Comparison of ENCODE assay signal across 1 cellular context in the genomic region with DNA sequence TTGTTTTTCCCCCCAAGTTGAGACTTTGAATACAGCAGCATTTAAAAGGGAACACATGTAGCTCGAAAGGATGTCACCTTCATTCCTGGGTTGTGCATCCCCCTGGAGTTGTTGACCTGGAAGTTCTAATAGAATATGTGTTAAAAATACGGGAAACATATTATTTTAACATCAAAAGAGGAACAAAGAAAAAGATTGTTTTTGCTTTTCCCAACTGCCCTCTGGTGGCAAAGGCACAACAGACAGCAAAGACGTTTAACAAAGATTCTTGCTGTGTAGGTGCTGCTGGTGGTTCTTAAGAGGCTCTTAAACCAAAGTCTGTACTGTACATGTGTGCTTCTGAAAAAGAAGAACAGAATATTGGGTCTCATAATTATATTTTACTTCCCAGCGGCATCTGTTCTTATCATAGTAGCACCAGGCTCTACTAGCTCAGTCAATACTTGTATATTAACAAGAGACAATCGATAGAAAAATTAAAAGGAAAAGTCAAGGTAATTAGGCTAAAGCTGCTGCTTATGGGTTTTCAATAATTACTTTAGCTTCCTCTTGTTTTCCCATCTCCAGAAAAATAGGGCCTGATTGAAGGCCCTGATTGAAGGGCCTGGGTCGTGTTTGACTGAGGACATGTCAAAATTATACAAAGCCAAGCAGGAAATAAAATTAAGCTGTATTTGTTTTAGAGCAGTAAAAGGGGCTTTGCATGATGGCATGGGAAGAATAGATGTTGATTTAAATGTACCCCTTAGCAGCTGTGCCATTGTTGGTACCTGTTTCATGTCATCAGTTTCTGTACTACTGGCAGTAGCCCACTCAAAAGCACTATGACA.
TF ChIP-seq lines count a peak whose summit lies in the region.

No MANE protein-coding gene starts in this region.

TF ChIP-seq in SK-N-SH treated with all-trans-retinoic acid at 6 μM for 48 hours, 23 proteins besides CTCF, POLR2A, EP300 and RAD21 (continued from another document):
- TF ChIP-seq, protein P1, sequence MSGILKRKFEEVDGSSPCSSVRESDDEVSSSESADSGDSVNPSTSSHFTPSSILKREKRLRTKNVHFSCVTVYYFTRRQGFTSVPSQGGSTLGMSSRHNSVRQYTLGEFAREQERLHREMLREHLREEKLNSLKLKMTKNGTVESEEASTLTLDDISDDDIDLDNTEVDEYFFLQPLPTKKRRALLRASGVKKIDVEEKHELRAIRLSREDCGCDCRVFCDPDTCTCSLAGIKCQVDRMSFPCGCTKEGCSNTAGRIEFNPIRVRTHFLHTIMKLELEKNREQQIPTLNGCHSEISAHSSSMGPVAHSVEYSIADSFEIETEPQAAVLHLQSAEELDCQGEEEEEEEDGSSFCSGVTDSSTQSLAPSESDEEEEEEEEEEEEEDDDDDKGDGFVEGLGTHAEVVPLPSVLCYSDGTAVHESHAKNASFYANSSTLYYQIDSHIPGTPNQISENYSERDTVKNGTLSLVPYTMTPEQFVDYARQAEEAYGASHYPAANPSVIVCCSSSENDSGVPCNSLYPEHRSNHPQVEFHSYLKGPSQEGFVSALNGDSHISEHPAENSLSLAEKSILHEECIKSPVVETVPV (CRISPR knock-in tag; IDR thresholded peaks at IDR 0.05): no peak; the same call in 1 of the 2 replicates
- TF ChIP-seq TCF4 (CRISPR knock-in tag; IDR thresholded peaks at IDR 0.05; ENCODE audit: borderline replicate concordance) (no peak; the same call in 1 of the 2 replicates), ESRRG (CRISPR knock-in tag; IDR thresholded peaks at IDR 0.05) (no peak), TOX (CRISPR knock-in tag; IDR thresholded peaks at IDR 0.05; ENCODE audit: borderline replicate concordance) (no peak), CSDC2 (CRISPR knock-in tag; IDR thresholded peaks at IDR 0.05) (no peak), ZNF70 (CRISPR knock-in tag; IDR thresholded peaks at IDR 0.05) (no peak), ZFP3 (CRISPR knock-in tag; IDR thresholded peaks at IDR 0.05) (no peak), RARB (CRISPR knock-in tag; IDR thresholded peaks at IDR 0.05) (no peak), OSR1 (CRISPR knock-in tag; IDR thresholded peaks at IDR 0.05) (no peak), ARNTL (CRISPR knock-in tag; IDR thresholded peaks at IDR 0.05; ENCODE audit: borderline replicate concordance, low read depth) (no peak), BACH2 (CRISPR knock-in tag; IDR thresholded peaks at IDR 0.05; ENCODE audit: borderline replicate concordance) (no peak), ZNF565 (CRISPR knock-in tag; conservative IDR thresholded peaks at IDR 0.05; ENCODE audit: low read depth) (no peak), ZFP30 (CRISPR knock-in tag; IDR thresholded peaks at IDR 0.05) (no peak), SNAI2 (CRISPR knock-in tag; IDR thresholded peaks at IDR 0.05) (0 out of 2 replicates have a peak, but pooled peaks have one; percentile 7), ZC3H10 (CRISPR knock-in tag; IDR thresholded peaks at IDR 0.05) (no peak), PPARA (CRISPR knock-in tag; IDR thresholded peaks at IDR 0.05; ENCODE audit: borderline replicate concordance) (no peak)
- TF ChIP-seq, protein P2, sequence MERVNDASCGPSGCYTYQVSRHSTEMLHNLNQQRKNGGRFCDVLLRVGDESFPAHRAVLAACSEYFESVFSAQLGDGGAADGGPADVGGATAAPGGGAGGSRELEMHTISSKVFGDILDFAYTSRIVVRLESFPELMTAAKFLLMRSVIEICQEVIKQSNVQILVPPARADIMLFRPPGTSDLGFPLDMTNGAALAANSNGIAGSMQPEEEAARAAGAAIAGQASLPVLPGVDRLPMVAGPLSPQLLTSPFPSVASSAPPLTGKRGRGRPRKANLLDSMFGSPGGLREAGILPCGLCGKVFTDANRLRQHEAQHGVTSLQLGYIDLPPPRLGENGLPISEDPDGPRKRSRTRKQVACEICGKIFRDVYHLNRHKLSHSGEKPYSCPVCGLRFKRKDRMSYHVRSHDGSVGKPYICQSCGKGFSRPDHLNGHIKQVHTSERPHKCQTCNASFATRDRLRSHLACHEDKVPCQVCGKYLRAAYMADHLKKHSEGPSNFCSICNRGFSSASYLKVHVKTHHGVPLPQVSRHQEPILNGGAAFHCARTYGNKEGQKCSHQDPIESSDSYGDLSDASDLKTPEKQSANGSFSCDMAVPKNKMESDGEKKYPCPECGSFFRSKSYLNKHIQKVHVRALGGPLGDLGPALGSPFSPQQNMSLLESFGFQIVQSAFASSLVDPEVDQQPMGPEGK (CRISPR knock-in tag; IDR thresholded peaks at IDR 0.05; ENCODE audit: borderline replicate concordance): no peak
- TF ChIP-seq, protein P3, sequence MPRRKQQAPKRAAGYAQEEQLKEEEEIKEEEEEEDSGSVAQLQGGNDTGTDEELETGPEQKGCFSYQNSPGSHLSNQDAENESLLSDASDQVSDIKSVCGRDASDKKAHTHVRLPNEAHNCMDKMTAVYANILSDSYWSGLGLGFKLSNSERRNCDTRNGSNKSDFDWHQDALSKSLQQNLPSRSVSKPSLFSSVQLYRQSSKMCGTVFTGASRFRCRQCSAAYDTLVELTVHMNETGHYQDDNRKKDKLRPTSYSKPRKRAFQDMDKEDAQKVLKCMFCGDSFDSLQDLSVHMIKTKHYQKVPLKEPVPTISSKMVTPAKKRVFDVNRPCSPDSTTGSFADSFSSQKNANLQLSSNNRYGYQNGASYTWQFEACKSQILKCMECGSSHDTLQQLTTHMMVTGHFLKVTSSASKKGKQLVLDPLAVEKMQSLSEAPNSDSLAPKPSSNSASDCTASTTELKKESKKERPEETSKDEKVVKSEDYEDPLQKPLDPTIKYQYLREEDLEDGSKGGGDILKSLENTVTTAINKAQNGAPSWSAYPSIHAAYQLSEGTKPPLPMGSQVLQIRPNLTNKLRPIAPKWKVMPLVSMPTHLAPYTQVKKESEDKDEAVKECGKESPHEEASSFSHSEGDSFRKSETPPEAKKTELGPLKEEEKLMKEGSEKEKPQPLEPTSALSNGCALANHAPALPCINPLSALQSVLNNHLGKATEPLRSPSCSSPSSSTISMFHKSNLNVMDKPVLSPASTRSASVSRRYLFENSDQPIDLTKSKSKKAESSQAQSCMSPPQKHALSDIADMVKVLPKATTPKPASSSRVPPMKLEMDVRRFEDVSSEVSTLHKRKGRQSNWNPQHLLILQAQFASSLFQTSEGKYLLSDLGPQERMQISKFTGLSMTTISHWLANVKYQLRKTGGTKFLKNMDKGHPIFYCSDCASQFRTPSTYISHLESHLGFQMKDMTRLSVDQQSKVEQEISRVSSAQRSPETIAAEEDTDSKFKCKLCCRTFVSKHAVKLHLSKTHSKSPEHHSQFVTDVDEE (CRISPR knock-in tag; IDR thresholded peaks at IDR 0.05): 0 out of 2 replicates have a peak, but pooled peaks have one; percentile 41
